ENCODE assay signal across 8 cellular contexts in genomic region chr17:59219992-59220327, GRCh38. TPM values are rescaled to one million over a fixed set of nuclear protein-coding genes. Genes with fewer than 3 reads are reported as not detected.
A peak's percentile ranks its signal among the peaks of the same experiment; 100 is the strongest.
DNase-seq lines count a peak whose midpoint lies in the region; ATAC-seq lines count a peak whose summit lies in the region.

No MANE protein-coding gene starts in this region.

- H3K9me3 Mint-ChIP-seq in T-helper 1 cell treated with Interleukin-12 subunit alpha and Interleukin-12 subunit beta and Interleukin-4 antibody, amounts not matched to agents 30 μg/mL and 1 μg/mL, for 36 hours = no peaks in the 10 kb centered on the region
- H3K9me3 Mint-ChIP-seq in activated CD4-positive, alpha-beta memory T cell treated with anti-CD3 and anti-CD28 coated beads, Interleukin-2, amount 10 ng/mL, durations not matched to agents 7 days and 5 days = no peaks in the 10 kb centered on the region

- peak overlapping the region; percentile 98 for H3K4me3 ChIP-seq in iPS-20b (ENCODE audit: low read length)

- DNase-seq in T-helper 1 cell (no peak), substantia nigra (lab: John Stamatoyannopoulos, UW) (no peak), kidney tubule cell (ENCODE audit: low spot score) (no peak), 8988T (no peak)
- DNase-seq in activated CD4-positive, alpha-beta memory T cell treated with anti-CD3 and anti-CD28 coated beads, Interleukin-2, amount 10 ng/mL, durations not matched to agents 7 days and 5 days = no peak

- H3K27me3 Mint-ChIP-seq in T-helper 1 cell treated with Interleukin-12 subunit alpha and Interleukin-12 subunit beta and Interleukin-4 antibody, amounts not matched to agents 30 μg/mL and 1 μg/mL, for 36 hours (ENCODE audit: low read depth) = no peaks in the 10 kb centered on the region
- no peaks in the 10 kb centered on the region for H3K27me3 Mint-ChIP-seq in activated CD4-positive, alpha-beta memory T cell treated with anti-CD3 and anti-CD28 coated beads, Interleukin-2, amount 10 ng/mL, durations not matched to agents 7 days and 5 days

- POLR2A ChIA-PET in activated CD4-positive, alpha-beta memory T cell treated with anti-CD3 and anti-CD28 coated beads, Interleukin-2, amount 10 ng/mL, durations not matched to agents 7 days and 5 days (lab: Charles Lee) = interaction anchor here (0.7 to 3.6 kb wide), 6 partner anchors 10 to 588 kb away, joined by 3 to 38 read pairs (median 4); partner anchors contain the start of genes PRR11, SKA2 and SMG8

- H3K4me1 ChIP-seq in iPS-20b (ENCODE audit: insufficient read depth, low read length) = peaks cover 3% of the 10 kb centered on the region; the same call in 1 of the 2 replicates

- peak overlapping the region; percentile 68; the same call in 1 of the 2 replicates for H3K9ac ChIP-seq in iPS-20b (ENCODE audit: low read depth, low read length)

- no peaks in the 10 kb centered on the region for H3K27me3 ChIP-seq in iPS-20b (ENCODE audit: insufficient read depth, low read length)

- CTCF ChIA-PET in activated CD4-positive, alpha-beta memory T cell treated with anti-CD3 and anti-CD28 coated beads, Interleukin-2, amount 10 ng/mL, durations not matched to agents 7 days and 5 days (lab: Charles Lee) = interaction anchor here (0.5 to 1.1 kb wide), 15 partner anchors 9 to 340 kb away, joined by 3 to 20 read pairs (median 3); partner anchors contain the start of gene SMG8

- H3K4me3 Mint-ChIP-seq in T-helper 1 cell treated with Interleukin-12 subunit alpha and Interleukin-12 subunit beta and Interleukin-4 antibody, amounts not matched to agents 30 μg/mL and 1 μg/mL, for 36 hours = peak overlapping the region; percentile 97
- H3K4me3 Mint-ChIP-seq in activated CD4-positive, alpha-beta memory T cell treated with anti-CD3 and anti-CD28 coated beads, Interleukin-2, amount 10 ng/mL, durations not matched to agents 7 days and 5 days = peak overlapping the region; percentile 89

- H3K27ac ChIP-seq in iPS-20b (ENCODE audit: low read length) (peak overlapping the region; percentile 78), substantia nigra (ENCODE audit: low read depth, low read length, poor library complexity, severe bottlenecking) (peak overlapping the region; percentile 37)

- H3K36me3 ChIP-seq in iPS-20b (ENCODE audit: insufficient read depth, low read depth, low read length) = peaks cover 2% of the 10 kb centered on the region

- H3K27ac Mint-ChIP-seq in T-helper 1 cell treated with Interleukin-12 subunit alpha and Interleukin-12 subunit beta and Interleukin-4 antibody, amounts not matched to agents 30 μg/mL and 1 μg/mL, for 36 hours = peak overlapping the region; percentile 96
- peak overlapping the region; percentile 34 for H3K27ac Mint-ChIP-seq in activated CD4-positive, alpha-beta memory T cell treated with anti-CD3 and anti-CD28 coated beads, Interleukin-2, amount 10 ng/mL, durations not matched to agents 7 days and 5 days

- no peak for ATAC-seq in GM21723 (IDR thresholded peaks at IDR 0.05; ENCODE audit: unreplicated experiment)

- peaks cover 3% of the 10 kb centered on the region for H3K36me3 Mint-ChIP-seq in T-helper 1 cell treated with Interleukin-12 subunit alpha and Interleukin-12 subunit beta and Interleukin-4 antibody, amounts not matched to agents 30 μg/mL and 1 μg/mL, for 36 hours (ENCODE audit: low read depth)
- peaks cover 5% of the 10 kb centered on the region for H3K36me3 Mint-ChIP-seq in activated CD4-positive, alpha-beta memory T cell treated with anti-CD3 and anti-CD28 coated beads, Interleukin-2, amount 10 ng/mL, durations not matched to agents 7 days and 5 days (ENCODE audit: low read depth)

- no peaks in the 10 kb centered on the region for H3K9me3 ChIP-seq in iPS-20b (ENCODE audit: insufficient read depth, low read depth, low read length)

- peaks cover 12% of the 10 kb centered on the region for H3K4me1 Mint-ChIP-seq in T-helper 1 cell treated with Interleukin-12 subunit alpha and Interleukin-12 subunit beta and Interleukin-4 antibody, amounts not matched to agents 30 μg/mL and 1 μg/mL, for 36 hours (ENCODE audit: low read depth)
- H3K4me1 Mint-ChIP-seq in activated CD4-positive, alpha-beta memory T cell treated with anti-CD3 and anti-CD28 coated beads, Interleukin-2, amount 10 ng/mL, durations not matched to agents 7 days and 5 days = peaks cover 14% of the 10 kb centered on the region

RNA-seq across cellular contexts. Expression of gene GDPD1, which starts 0.4 kb away (rescaled TPM):
- total RNA-seq in activated CD4-positive, alpha-beta memory T cell treated with anti-CD3 and anti-CD28 coated beads, Interleukin-2, amount 10 ng/mL, durations not matched to agents 7 days and 5 days = 1 to 10 TPM; 4.7 to 4.8 TPM

RNA-seq across cellular contexts. Expression of gene SMG8, which starts 10.1 kb away (rescaled TPM):
- 10 to 100 TPM; 15.3 to 16.2 TPM for total RNA-seq in activated CD4-positive, alpha-beta memory T cell treated with anti-CD3 and anti-CD28 coated beads, Interleukin-2, amount 10 ng/mL, durations not matched to agents 7 days and 5 days
